ENCODE assay signal across 8 cellular contexts in genomic region chr12:7130791-7131501, GRCh38. TPM values are rescaled to one million over a fixed set of nuclear protein-coding genes. Genes with fewer than 3 reads are reported as not detected.
A peak's percentile ranks its signal among the peaks of the same experiment; 100 is the strongest.
DNase-seq lines count a peak whose midpoint lies in the region; ATAC-seq and TF ChIP-seq lines count a peak whose summit lies in the region.

No MANE protein-coding gene starts in this region.

- peaks cover 52% of the 10 kb centered on the region for H3K27me3 ChIP-seq in neutrophil
- no peaks in the 10 kb centered on the region for H3K27me3 ChIP-seq in uterus

- no TSS peak for BruUV-seq in OCI-LY7 (replicated peaks; lab: Mats Ljungman, UMichigan)

- no peak for TF ChIP-seq POLR2A in uterus (IDR thresholded peaks at IDR 0.05)

- DNase-seq in DMS53 treated with DMSO at 0.1 percent for 48 hours (lab: John Stamatoyannopoulos, UW; ENCODE audit: unreplicated experiment) (peak; percentile 67), HFFc6 (peak; percentile 31), OCI-LY7 (ENCODE audit: low spot score) (peak; percentile 46), germinal center (ENCODE audit: low spot score) (peak; percentile 51), uterus (peak; percentile 59 to 63)
- DNase-seq in activated naive CD4-positive, alpha-beta T cell treated with anti-CD3 and anti-CD28 coated beads, Interleukin-2, amount 10 ng/mL, durations not matched to agents 7 days and 5 days: peak; percentile 74

- H3K27me3 Mint-ChIP-seq in HFFc6 (ENCODE audit: insufficient read depth): peaks cover 1% of the 10 kb centered on the region; the same call in 1 of the 2 replicates
- peaks cover 8% of the 10 kb centered on the region for H3K27me3 Mint-ChIP-seq in activated naive CD4-positive, alpha-beta T cell treated with anti-CD3 and anti-CD28 coated beads, Interleukin-2, amount 10 ng/mL, durations not matched to agents 7 days and 5 days

- ATAC-seq in GM21526 (IDR thresholded peaks at IDR 0.05; ENCODE audit: low FRiP score, unreplicated experiment): no peak

- H3K4me3 Mint-ChIP-seq in HFFc6: peak overlapping the region; percentile 86
- peak overlapping the region; percentile 99 for H3K4me3 Mint-ChIP-seq in activated naive CD4-positive, alpha-beta T cell treated with anti-CD3 and anti-CD28 coated beads, Interleukin-2, amount 10 ng/mL, durations not matched to agents 7 days and 5 days

- H3K36me3 ChIP-seq in OCI-LY7 (ENCODE audit: insufficient read depth, low read length) (peaks cover 1% of the 10 kb centered on the region; the same call in 1 of the 2 replicates), neutrophil (peaks cover 31% of the 10 kb centered on the region), uterus (no peaks in the 10 kb centered on the region)

- H3K36me3 Mint-ChIP-seq in HFFc6 (ENCODE audit: low read depth): peaks cover 14% of the 10 kb centered on the region
- H3K36me3 Mint-ChIP-seq in activated naive CD4-positive, alpha-beta T cell treated with anti-CD3 and anti-CD28 coated beads, Interleukin-2, amount 10 ng/mL, durations not matched to agents 7 days and 5 days: peaks cover 47% of the 10 kb centered on the region

- intact Hi-C loops in OCI-LY7 (cut with micrococcal nuclease; ENCODE audit: unreplicated experiment): no loop called here
- intact Hi-C loops in uterus (cut with DNase I; ENCODE audit: low total_unique reads): no loop called here

- H3K9me3 ChIP-seq in OCI-LY7 (ENCODE audit: low read length) (no peaks in the 10 kb centered on the region), neutrophil (no peaks in the 10 kb centered on the region), uterus (no peaks in the 10 kb centered on the region)

- no peaks in the 10 kb centered on the region for H3K9me3 Mint-ChIP-seq in HFFc6
- H3K9me3 Mint-ChIP-seq in activated naive CD4-positive, alpha-beta T cell treated with anti-CD3 and anti-CD28 coated beads, Interleukin-2, amount 10 ng/mL, durations not matched to agents 7 days and 5 days: no peaks in the 10 kb centered on the region

- H3K79me2 ChIP-seq in OCI-LY7 (ENCODE audit: insufficient read depth, low read depth, low read length): no peaks in the 10 kb centered on the region

- peaks cover 17% of the 10 kb centered on the region for H3K4me1 Mint-ChIP-seq in HFFc6 (ENCODE audit: low read depth)
- H3K4me1 Mint-ChIP-seq in activated naive CD4-positive, alpha-beta T cell treated with anti-CD3 and anti-CD28 coated beads, Interleukin-2, amount 10 ng/mL, durations not matched to agents 7 days and 5 days: peaks cover 47% of the 10 kb centered on the region

- POLR2A ChIA-PET in OCI-LY7 (lab: Charles Lee): interaction anchor here (0.8 kb wide), 1 partner anchor 63 kb away, joined by 6 read pairs; no protein-coding TSS in a partner anchor

- H3K4me3 ChIP-seq in OCI-LY7 (ENCODE audit: low read depth, low read length, poor library complexity, severe bottlenecking) (peak overlapping the region; percentile 79), neutrophil (ENCODE audit: low read depth in 1 of 2, low read length in 1 of 2) (peak overlapping the region; percentile 56 to 64), uterus (peak overlapping the region; percentile 46 to 67)

- CTCF ChIA-PET in OCI-LY7 (lab: Charles Lee; ENCODE audit: unreplicated experiment): no interaction called here
- CTCF ChIA-PET in activated naive CD4-positive, alpha-beta T cell treated with anti-CD3 and anti-CD28 coated beads, Interleukin-2, amount 10 ng/mL, durations not matched to agents 7 days and 5 days (lab: Charles Lee): interaction anchor here (1.5 to 2.1 kb wide), 2 partner anchors 10 to 23 kb away, joined by 3 to 8 read pairs; no protein-coding TSS in a partner anchor

- TF ChIP-seq CTCF in HFFc6 (IDR thresholded peaks at IDR 0.05): no peak
- 0 out of 2 replicates have a peak, but pooled peaks have one; percentile 19 for TF ChIP-seq CTCF in OCI-LY7 (conservative IDR thresholded peaks at IDR 0.05; ENCODE audit: low read length)
- TF ChIP-seq CTCF in neutrophil (IDR thresholded peaks at IDR 0.05): no peak
- no peak for TF ChIP-seq CTCF in uterus (IDR thresholded peaks at IDR 0.05)

- peak overlapping the region; percentile 86 for H3K4me2 ChIP-seq in OCI-LY7 (ENCODE audit: low read length)

- H3K9me2 ChIP-seq in OCI-LY7 (ENCODE audit: insufficient read depth, low read length): no peaks in the 10 kb centered on the region

- peak overlapping the region; percentile 42 for H3K27ac Mint-ChIP-seq in HFFc6
- H3K27ac Mint-ChIP-seq in activated naive CD4-positive, alpha-beta T cell treated with anti-CD3 and anti-CD28 coated beads, Interleukin-2, amount 10 ng/mL, durations not matched to agents 7 days and 5 days: peak overlapping the region; percentile 91

- H3K27ac ChIP-seq in OCI-LY7 (ENCODE audit: low read depth, low read length, poor library complexity, severe bottlenecking) (no peak overlapping the region), neutrophil (no peak overlapping the region), uterus (peak overlapping the region; percentile 85)

- H3K4me1 ChIP-seq in OCI-LY7 (ENCODE audit: insufficient read depth, low read length, poor library complexity, severe bottlenecking): peaks cover 20% of the 10 kb centered on the region
- H3K4me1 ChIP-seq in neutrophil (ENCODE audit: control insufficient read depth in 1 of 2, insufficient read depth in 1 of 2, low read depth in 1 of 2, low read length in 1 of 2): peaks cover 19 to 20% of the 10 kb centered on the region in 2 experiments
- H3K4me1 ChIP-seq in uterus: peaks cover 0 to 7% of the 10 kb centered on the region in 2 donors

- no peaks in the 10 kb centered on the region for H4K20me1 ChIP-seq in OCI-LY7 (ENCODE audit: insufficient read depth, low read length)

- peak overlapping the region; percentile 87; the same call in 1 of the 2 replicates for H2AFZ ChIP-seq in OCI-LY7 (ENCODE audit: low read length)

RNA-seq across cellular contexts. Expression of gene CLSTN3, which starts 0.8 kb away (rescaled TPM):
- 10 to 100 TPM; 10.4 to 15.5 (median 13.7) TPM for total RNA-seq in HFFc6 (2021; fragmentation: NEBNext Ultra II Directional; extraction: Animal tissue kit (Norgen Biotek cat#: 25700))
- 17.9 and 34.2 TPM in 2 replicates for total RNA-seq in OCI-LY7 (2014; rRNA removed; shearing (Covaris generic))
- total RNA-seq in OCI-LY7 (2022): 17.3 and 18.5 TPM in 2 replicates
- 100 to 1,000 TPM in 1 of 4 donors, 10 to 100 TPM in 3; 48.1 to 113 (median 94.7) TPM for total RNA-seq in uterus

RNA-seq across cellular contexts. Expression of gene RBP5, which starts 2.3 kb away (rescaled TPM):
- not detected for total RNA-seq in HFFc6 (2021; fragmentation: NEBNext Ultra II Directional; extraction: Animal tissue kit (Norgen Biotek cat#: 25700))
- total RNA-seq in OCI-LY7 (2014; rRNA removed; shearing (Covaris generic)): not detected in 2 replicates
- total RNA-seq in OCI-LY7 (2022) (0.70 and 1.4 TPM in 2 replicates), uterus (10 to 100 TPM in 1 of 4 donors, 1 to 10 TPM in 2, not detected in 1; 2.4 to 26.5 (median 8.2) TPM)

RNA-seq across cellular contexts. Expression of gene C1RL, which starts 21.9 kb away (rescaled TPM):
- total RNA-seq in HFFc6 (2021; fragmentation: NEBNext Ultra II Directional; extraction: Animal tissue kit (Norgen Biotek cat#: 25700)): 10 to 100 TPM in 5 of 6 experiments, 1 to 10 TPM in 1; 8.5 to 20.0 (median 15.8) TPM
- total RNA-seq in OCI-LY7 (2014; rRNA removed; shearing (Covaris generic)): 2.9 and 3.0 TPM in 2 replicates
- total RNA-seq in OCI-LY7 (2022) (7.3 and 10.4 TPM in 2 replicates), uterus (100 to 1,000 TPM in 1 of 4 donors, 10 to 100 TPM in 3; 15.4 to 121 (median 37.4) TPM)

RNA-seq across cellular contexts. Expression of gene C1R, which starts 38.7 kb away (rescaled TPM):
- 10 to 100 TPM in 5 of 6 experiments, 1 to 10 TPM in 1; 9.3 to 43.4 (median 36.0) TPM for total RNA-seq in HFFc6 (2021; fragmentation: NEBNext Ultra II Directional; extraction: Animal tissue kit (Norgen Biotek cat#: 25700))
- total RNA-seq in OCI-LY7 (2014; rRNA removed; shearing (Covaris generic)): not detected in 2 replicates
- 0.30 TPM in 1 of 2 replicates, not detected in the other for total RNA-seq in OCI-LY7 (2022)
- total RNA-seq in uterus: 100 to 1,000 TPM; 128 to 571 (median 411) TPM

RNA-seq across cellular contexts. Expression of gene PEX5, which starts 58.5 kb away (rescaled TPM):
- 10 to 100 TPM; 19.8 to 24.4 (median 22.2) TPM for total RNA-seq in HFFc6 (2021; fragmentation: NEBNext Ultra II Directional; extraction: Animal tissue kit (Norgen Biotek cat#: 25700))
- total RNA-seq in OCI-LY7 (2014; rRNA removed; shearing (Covaris generic)): 45.6 and 54.4 TPM in 2 replicates
- total RNA-seq in OCI-LY7 (2022): 99.9 and 107 TPM in 2 replicates
- total RNA-seq in uterus: 10 to 100 TPM; 51.8 to 67.4 (median 58.0) TPM

Comparison
In these comparisons a context has a peak if more than half of its experiments do, and no peak if none do; other contexts are left out.
1. H3K27ac ChIP-seq: peak in uterus (2 of 2); none in OCI-LY7 (single experiment) and neutrophil (single experiment).
2. Peak in every context shown above with its lines, with median percentiles within 50 percentile points of each other: DNase-seq and H3K4me3 ChIP-seq.